24 cellular contexts compared by ENCODE assay signal in the genomic region with DNA sequence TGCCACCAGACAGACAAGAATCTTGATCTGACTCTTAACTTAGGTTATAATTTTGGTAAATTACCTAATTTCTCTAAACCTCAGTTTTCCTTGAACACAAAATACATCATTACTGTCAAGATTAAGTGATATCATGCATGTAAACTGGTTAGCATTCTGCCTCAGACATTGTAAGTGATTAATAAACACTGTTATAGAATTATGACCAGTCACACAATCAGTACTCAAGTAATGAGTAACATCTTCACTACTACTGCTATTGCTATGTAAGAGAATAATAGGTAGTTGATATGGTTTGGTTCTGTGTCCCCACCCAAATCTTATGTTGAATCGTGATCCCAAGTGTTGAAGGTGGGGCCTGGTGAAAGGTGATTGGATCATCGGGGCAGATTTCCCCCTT.
"Had no signal": no experiment of that assay in that cellular context is flagged by ENCODE, and none has a peak within 500 bp of the region (broad histone marks: within the 10 kb centered on the region; RNA-seq: fewer than 3 reads in every experiment).

No MANE protein-coding gene starts in this region.

- H3K27me3 Mint-ChIP-seq: activated CD8-positive, alpha-beta memory T cell treated with anti-CD3 and anti-CD28 coated beads, Interleukin-2, amount 10 ng/mL, durations not matched to agents 7 days and 5 days had no signal

- DNase-seq: activated CD4-positive, alpha-beta T cell treated with anti-CD3 and anti-CD28 coated beads for 48 hours; activated CD4-positive, alpha-beta T cell treated with anti-CD3 and anti-CD28 coated beads, Interleukin-2, amount 50 U/mL, for 48 hours; activated CD4-positive, CD25-positive, alpha-beta regulatory T cell; activated CD8-positive, alpha-beta memory T cell treated with anti-CD3 and anti-CD28 coated beads, Interleukin-2, amount 10 ng/mL, durations not matched to agents 7 days and 5 days; activated gamma-delta T cell treated with Interleukin-2 at 50 U/mL for 16 hours; activated naive CD4-positive, alpha-beta T cell treated with anti-CD3 and anti-CD28 coated beads, Interleukin-2, amount 50 U/mL, for 16 hours; activated T-cell treated with anti-CD3 and anti-CD28 coated beads, Interleukin-2, amount 50 U/mL, for 4 hours; aorta; caudate nucleus; Kasumi-1; NCI-H1105 treated with DMSO at 0.1 percent for 48 hours; NCI-H1436 treated with DMSO at 0.1 percent for 48 hours; NCI-H187; NCI-H2081; NCI-H510A treated with DMSO at 0.1 percent for 48 hours; NCI-H69; NK-92 treated with Interleukin-12 subunit alpha and Interleukin-12 subunit beta, amount 100 ng/mL, for 24 hours; OCI-M1; Peyer's patch; Right ventricle myocardium superior; SJCRH30; SK-N-SH; T-helper 1 cell had no signal

- ATAC-seq: activated CD8-positive, alpha-beta memory T cell treated with anti-CD3 and anti-CD28 coated beads, Interleukin-2, amount 10 ng/mL, durations not matched to agents 7 days and 5 days had no signal

- H3K27ac Mint-ChIP-seq: activated CD8-positive, alpha-beta memory T cell treated with anti-CD3 and anti-CD28 coated beads, Interleukin-2, amount 10 ng/mL, durations not matched to agents 7 days and 5 days; activated T-helper 2 cell treated with anti-CD3 and anti-CD28 coated beads, Interferon-gamma antibody, Interleukin-2, Interleukin-4, amounts not matched to agents 10 μg/mL and 5 μg/mL and 100 μg/mL, durations not matched to agents 14 hours and 24 hours and 36 hours had no signal

- H3K4me1 Mint-ChIP-seq: activated CD8-positive, alpha-beta memory T cell treated with anti-CD3 and anti-CD28 coated beads, Interleukin-2, amount 10 ng/mL, durations not matched to agents 7 days and 5 days had no signal

- H3K4me3 Mint-ChIP-seq: activated CD8-positive, alpha-beta memory T cell treated with anti-CD3 and anti-CD28 coated beads, Interleukin-2, amount 10 ng/mL, durations not matched to agents 7 days and 5 days; activated T-cell treated with anti-CD3 and anti-CD28 coated beads, Interleukin-2, amount 50 U/mL, for 4 hours had no signal
